ENCODE assay signal across 17 cellular contexts in genomic region chr2:107992069-107992468, GRCh38. TPM values are rescaled to one million over a fixed set of nuclear protein-coding genes. Genes with fewer than 3 reads are reported as not detected.
A peak's percentile ranks its signal among the peaks of the same experiment; 100 is the strongest.
DNase-seq lines count a peak whose midpoint lies in the region; ATAC-seq and TF ChIP-seq lines count a peak whose summit lies in the region.
"Had no signal": no experiment of that assay in that cellular context is flagged by ENCODE, and none has a peak within 500 bp of the region (broad histone marks: within the 10 kb centered on the region; RNA-seq: fewer than 3 reads in every experiment).

No MANE protein-coding gene starts in this region.

- peaks cover 6 to 14% of the 10 kb centered on the region in 2 donors for H3K27me3 ChIP-seq in left lung
- no peaks in the 10 kb centered on the region for H3K27me3 ChIP-seq in thyroid gland
- H3K27me3 ChIP-seq: BLaER1 treated with 17β-estradiol and CSF1 and Interleukin-3, amounts not matched to agents 10 nM and 100 nM; SJCRH30 had no signal

- no peaks in the 10 kb centered on the region for H3K27me3 Mint-ChIP-seq in Calu3 (ENCODE audit: unreplicated experiment)

- WGBS in thyroid gland, 2 donors, result 65 to 81% methylated on average over 1 of the region's 1 CpG

- intact Hi-C loops in Calu3 (cut with micrococcal nuclease; ENCODE audit: unreplicated experiment) (no loop called here), left lung (cut with DNase I) (no loop called here), thyroid gland (cut with DNase I) (no loop called here)

- H3K4me3 ChIP-seq in LNCaP clone FGC (ENCODE audit: low read depth, low read length) (no peak overlapping the region), left lung (no peak overlapping the region), thyroid gland (replicated peaks in 1 of 3) (no peak overlapping the region)
- H3K4me3 ChIP-seq: BLaER1 treated with 17β-estradiol and CSF1 and Interleukin-3, amounts not matched to agents 10 nM and 100 nM; SJCRH30 had no signal

- TF ChIP-seq CTCF in Calu3 (IDR thresholded peaks at IDR 0.05; ENCODE audit: unreplicated experiment), result no peak
- TF ChIP-seq CTCF in LNCaP clone FGC (IDR thresholded peaks at IDR 0.05; ENCODE audit: control insufficient read depth, extremely low read depth, insufficient read depth), result no peak
- no peak for TF ChIP-seq CTCF in left lung (IDR thresholded peaks at IDR 0.05)
- TF ChIP-seq CTCF in thyroid gland (IDR thresholded peaks at IDR 0.05), result peak in 1 of 6 experiments; percentile 15

- H3K36me3 ChIP-seq in left lung (no peaks in the 10 kb centered on the region), thyroid gland (no peaks in the 10 kb centered on the region)
- H3K36me3 ChIP-seq: BLaER1 treated with 17β-estradiol and CSF1 and Interleukin-3, amounts not matched to agents 10 nM and 100 nM; SJCRH30 had no signal

- peak; percentile 96 for ATAC-seq in left lung

- H3K9me3 ChIP-seq in left lung, result no peaks in the 10 kb centered on the region
- H3K9me3 ChIP-seq in thyroid gland, result no peaks in the 10 kb centered on the region
- H3K9me3 ChIP-seq: BLaER1 treated with 17β-estradiol and CSF1 and Interleukin-3, amounts not matched to agents 10 nM and 100 nM; SJCRH30 had no signal

- no peak for TF ChIP-seq POLR2A in thyroid gland (IDR thresholded peaks at IDR 0.05)

- no peak overlapping the region for H3K4me3 Mint-ChIP-seq in Calu3 (ENCODE audit: low read depth, unreplicated experiment)

- no peak overlapping the region for H3K27ac Mint-ChIP-seq in Calu3 (ENCODE audit: unreplicated experiment)

- H3K27ac ChIP-seq in left lung (peak overlapping the region; percentile 9 to 55), thyroid gland (peak overlapping the region; percentile 6 to 75 (median 71))
- H3K27ac ChIP-seq: BLaER1 treated with 17β-estradiol and CSF1 and Interleukin-3, amounts not matched to agents 10 nM and 100 nM; RWPE1; SJCRH30 had no signal

- H3K36me3 Mint-ChIP-seq in Calu3 (ENCODE audit: insufficient read depth, unreplicated experiment), result no peaks in the 10 kb centered on the region

- no peaks in the 10 kb centered on the region for H3K4me1 Mint-ChIP-seq in Calu3 (ENCODE audit: low read depth, unreplicated experiment)

- peaks cover 0 to 2% of the 10 kb centered on the region in 2 donors for H3K4me1 ChIP-seq in left lung
- peaks cover 1 to 21% of the 10 kb centered on the region in 2 donors for H3K4me1 ChIP-seq in thyroid gland
- H3K4me1 ChIP-seq: BLaER1 treated with 17β-estradiol and CSF1 and Interleukin-3, amounts not matched to agents 10 nM and 100 nM; SJCRH30 had no signal

- CTCF ChIA-PET in Calu3 (lab: Charles Lee), result no interaction called here

- H3K9me3 Mint-ChIP-seq in Calu3 (ENCODE audit: low read depth, unreplicated experiment), result no peaks in the 10 kb centered on the region

- BruUV-seq in Calu3 (replicated peaks; lab: Mats Ljungman, UMichigan), result no TSS peak

- peak; percentile 8 for DNase-seq in Calu3
- peak; percentile 1 for DNase-seq in LNCaP clone FGC (ENCODE audit: low read depth)
- no peak for DNase-seq in left lung
- DNase-seq in thyroid gland, result peak in 1 of 2 donors; percentile 3
- DNase-seq in HuH-7 (ENCODE audit: low spot score), result no peak
- no peak for DNase-seq in T-helper 1 cell
- no peak for DNase-seq in HK-2 (ENCODE audit: unreplicated experiment)
- DNase-seq: DND-41, Kasumi-1, NCI-H1105, NCI-H2081 treated with DMSO at 0.1 percent for 48 hours, NCI-H510A, NCI-H774, OCI-M1, SJCRH30 had no signal

RNA-seq across cellular contexts. Expression of gene SLC5A7, which starts 5.7 kb away (rescaled TPM):
- total RNA-seq in Calu3 (2022) (not detected in 2 replicates), left lung (under 1 TPM; 0.23 to 0.84 TPM), thyroid gland (under 1 TPM in 2 of 4 donors, not detected in 2; 0.40 to 0.78 TPM)
- total RNA-seq: SJCRH30 had no signal

Comparison
In these comparisons a context has a peak if more than half of its experiments do, and no peak if none do; other contexts are left out.
1. DNase-seq: peak in Calu3 (single experiment) and LNCaP clone FGC (single experiment); none in left lung (0 of 2), HuH-7 (single experiment), T-helper 1 cell (0 of 5) and HK-2 (single experiment).